8 cellular contexts compared by ENCODE assay signal in genomic region chr19:11505032-11505503, GRCh38. TPM values are rescaled to one million over a fixed set of nuclear protein-coding genes. Genes with fewer than 3 reads are reported as not detected.
DNase-seq lines count a peak whose midpoint lies in the region; ATAC-seq, FAIRE-seq and TF ChIP-seq lines count a peak whose summit lies in the region.

No MANE protein-coding gene starts in this region.

- peak overlapping the region; percentile 89 for H3K4me3 Mint-ChIP-seq in activated naive CD8-positive, alpha-beta T cell treated with anti-CD3 and anti-CD28 coated beads, Interleukin-2, amount 10 ng/mL, durations not matched to agents 7 days and 5 days

- peaks cover 13% of the 10 kb centered on the region for H3K4me1 Mint-ChIP-seq in activated naive CD8-positive, alpha-beta T cell treated with anti-CD3 and anti-CD28 coated beads, Interleukin-2, amount 10 ng/mL, durations not matched to agents 7 days and 5 days

- H3K9me3 ChIP-seq in pancreas, result no peaks in the 10 kb centered on the region
- H3K9me3 ChIP-seq in tibial artery, result no peaks in the 10 kb centered on the region

- H3K27me3 ChIP-seq in pancreas (no peaks in the 10 kb centered on the region), tibial artery (no peaks in the 10 kb centered on the region)

- peaks cover 6% of the 10 kb centered on the region for H3K36me3 Mint-ChIP-seq in activated naive CD8-positive, alpha-beta T cell treated with anti-CD3 and anti-CD28 coated beads, Interleukin-2, amount 10 ng/mL, durations not matched to agents 7 days and 5 days

- 1 to 2% methylated on average over 21 to 33 of the region's 33 CpGs for WGBS in pancreas, 2 donors

- no peak for TF ChIP-seq CTCF in GM10248 (IDR thresholded peaks at IDR 0.05; ENCODE audit: control extremely low read depth, extremely low read depth, low read depth, missing control alignments)
- TF ChIP-seq CTCF in pancreas (IDR thresholded peaks at IDR 0.05), result no peak
- no peak for TF ChIP-seq CTCF in tibial artery (IDR thresholded peaks at IDR 0.05)

- H3K36me3 ChIP-seq in pancreas, result no peaks in the 10 kb centered on the region
- H3K36me3 ChIP-seq in tibial artery, result peaks cover 0 to 32% (median 0%) of the 10 kb centered on the region in 3 donors

- FAIRE-seq in pancreas (lab: Jason Lieb, UNC), result no peak

- no peaks in the 10 kb centered on the region for H3K27me3 Mint-ChIP-seq in activated naive CD8-positive, alpha-beta T cell treated with anti-CD3 and anti-CD28 coated beads, Interleukin-2, amount 10 ng/mL, durations not matched to agents 7 days and 5 days

- POLR2A ChIA-PET in GM10248 (lab: Yijun Ruan, JAX), result interaction anchor here (0.6 kb wide), 1 partner anchor 458 kb away, joined by 4 read pairs; no protein-coding TSS in a partner anchor
- POLR2A ChIA-PET in activated naive CD8-positive, alpha-beta T cell treated with anti-CD3 and anti-CD28 coated beads, Interleukin-2, amount 10 ng/mL, durations not matched to agents 7 days and 5 days (lab: Charles Lee), result interaction anchor here (1.2 to 1.7 kb wide), 3 partner anchors 23 to 130 kb away, joined by 3 to 9 read pairs (median 6); partner anchors contain the start of gene ECSIT

- no peaks in the 10 kb centered on the region for H3K4me1 ChIP-seq in pancreas
- peaks cover 0 to 10% (median 7%) of the 10 kb centered on the region in 4 donors for H3K4me1 ChIP-seq in tibial artery

- H3K9me3 Mint-ChIP-seq in activated naive CD8-positive, alpha-beta T cell treated with anti-CD3 and anti-CD28 coated beads, Interleukin-2, amount 10 ng/mL, durations not matched to agents 7 days and 5 days, result no peaks in the 10 kb centered on the region

- CTCF ChIA-PET in GM10248 (lab: Yijun Ruan, JAX), result no interaction called here

- H3K27ac ChIP-seq in pancreas (peak overlapping the region; percentile 91 to 99 (median 96)), tibial artery (peak overlapping the region; percentile 91 to 97)

- peak; percentile 99 for DNase-seq in GM10248 (ENCODE audit: extremely low spot score)
- DNase-seq in NCI-H1105 (lab: John Stamatoyannopoulos, UW), result peak; percentile 97
- peak; percentile 93 for DNase-seq in SKM-1 treated with dmso at 0.1 percent for 144 hours (lab: John Stamatoyannopoulos, UW; ENCODE audit: unreplicated experiment)
- DNase-seq in activated naive CD8-positive, alpha-beta T cell treated with anti-CD3 and anti-CD28 coated beads, Interleukin-2, amount 10 ng/mL, durations not matched to agents 7 days and 5 days, result peak; percentile 98
- peak; percentile 99 for DNase-seq in Right ventricle myocardium superior
- peak; percentile 97 to 99 (median 98) for DNase-seq in pancreas
- peak; percentile 96 to 98 for DNase-seq in tibial artery

- intact Hi-C loops in Right ventricle myocardium superior (cut with DNase I) (no loop called here), pancreas (cut with DNase I) (no loop called here), tibial artery (cut with DNase I; ENCODE audit: low total_unique reads) (no loop called here)

- ATAC-seq in HG02678 (IDR thresholded peaks at IDR 0.05; ENCODE audit: unreplicated experiment), result peak; percentile 90
- ATAC-seq in activated naive CD8-positive, alpha-beta T cell treated with anti-CD3 and anti-CD28 coated beads, Interleukin-2, amount 10 ng/mL, durations not matched to agents 7 days and 5 days (ENCODE audit: low read depth), result peak; percentile 90
- ATAC-seq in Right ventricle myocardium superior (ENCODE audit: poor library complexity), result peak; percentile 96
- peak; percentile 93 to 96 (median 94) for ATAC-seq in pancreas

- H3K4me3 ChIP-seq in pancreas (peak overlapping the region; percentile 73 to 99 (median 98)), tibial artery (peak overlapping the region; percentile 75 to 92)

- peak overlapping the region; percentile 83 for H3K27ac Mint-ChIP-seq in activated naive CD8-positive, alpha-beta T cell treated with anti-CD3 and anti-CD28 coated beads, Interleukin-2, amount 10 ng/mL, durations not matched to agents 7 days and 5 days

RNA-seq across cellular contexts. Expression of gene ZNF653, which starts 0.6 kb away (rescaled TPM):
- 10 to 100 TPM; 21.1 to 21.8 TPM for total RNA-seq in activated naive CD8-positive, alpha-beta T cell treated with anti-CD3 and anti-CD28 coated beads, Interleukin-2, amount 10 ng/mL, durations not matched to agents 7 days and 5 days
- total RNA-seq in Right ventricle myocardium superior (2.9 TPM), pancreas (1 to 10 TPM; 4.5 to 6.2 (median 5.6) TPM)
- 10 to 100 TPM; 21.8 to 25.6 TPM for polyA plus RNA-seq in pancreas

RNA-seq across cellular contexts. Expression of gene ECSIT, which starts 23.9 kb away (rescaled TPM):
- 10 to 100 TPM; 34.7 to 37.1 TPM for total RNA-seq in activated naive CD8-positive, alpha-beta T cell treated with anti-CD3 and anti-CD28 coated beads, Interleukin-2, amount 10 ng/mL, durations not matched to agents 7 days and 5 days
- 178 TPM for total RNA-seq in Right ventricle myocardium superior
- total RNA-seq in pancreas, result 10 to 100 TPM; 32.1 to 54.8 (median 36.9) TPM
- polyA plus RNA-seq in pancreas, result 10 to 100 TPM; 60.3 to 87.3 TPM

RNA-seq across cellular contexts. Expression of gene ELAVL3, which starts 24.2 kb away (rescaled TPM):
- not detected for total RNA-seq in activated naive CD8-positive, alpha-beta T cell treated with anti-CD3 and anti-CD28 coated beads, Interleukin-2, amount 10 ng/mL, durations not matched to agents 7 days and 5 days
- total RNA-seq in Right ventricle myocardium superior (0.62 TPM), pancreas (under 1 TPM in 1 of 6 donors, not detected in 5; 0.15 TPM)
- under 1 TPM; 0.08 to 0.16 TPM for polyA plus RNA-seq in pancreas

RNA-seq across cellular contexts. Expression of gene CNN1, which starts 33.6 kb away (rescaled TPM):
- total RNA-seq in activated naive CD8-positive, alpha-beta T cell treated with anti-CD3 and anti-CD28 coated beads, Interleukin-2, amount 10 ng/mL, durations not matched to agents 7 days and 5 days, result not detected
- total RNA-seq in Right ventricle myocardium superior (59.5 TPM), pancreas (1 to 10 TPM in 4 of 6 donors, under 1 TPM in 2; 0.43 to 5.2 (median 1.8) TPM)
- 10 to 100 TPM; 11.3 to 38.8 TPM for polyA plus RNA-seq in pancreas

RNA-seq across cellular contexts. Expression of gene ELOF1, which starts 54.0 kb away (rescaled TPM):
- total RNA-seq in activated naive CD8-positive, alpha-beta T cell treated with anti-CD3 and anti-CD28 coated beads, Interleukin-2, amount 10 ng/mL, durations not matched to agents 7 days and 5 days, result 10 to 100 TPM; 47.0 to 49.0 TPM
- total RNA-seq in Right ventricle myocardium superior, result 32.7 TPM
- total RNA-seq in pancreas, result 10 to 100 TPM; 25.0 to 38.9 (median 32.4) TPM
- polyA plus RNA-seq in pancreas, result 10 to 100 TPM; 52.0 to 63.4 TPM

Comparison
In these comparisons a context has a peak if more than half of its experiments do, and no peak if none do; other contexts are left out.
1. Peak in every context shown above with its lines: DNase-seq, ATAC-seq, H3K4me3 ChIP-seq and H3K27ac ChIP-seq.